ENCODE assay signal across 8 cellular contexts in genomic region chr15:59501531-59502113, GRCh38.
DNase-seq lines count a peak whose midpoint lies in the region; ATAC-seq and TF ChIP-seq lines count a peak whose summit lies in the region.

No MANE protein-coding gene starts in this region.

- ATAC-seq in stimulated activated effector memory CD8-positive, alpha-beta T cell treated with anti-CD3 and anti-CD28 coated beads, Interleukin-12 subunit alpha, Interleukin-12 subunit beta, amount 100 ng/mL, for 72 hours = no peak
- ATAC-seq in GM18909 (IDR thresholded peaks at IDR 0.05; ENCODE audit: poor library complexity, unreplicated experiment) = no peak

- peak; percentile 83 for TF ChIP-seq CTCF in retinal pigment epithelial cell (conservative IDR thresholded peaks at IDR 0.05; ENCODE audit: low read depth, low read length)

- DNase-seq in DMS 273 (lab: John Stamatoyannopoulos, UW; ENCODE audit: unreplicated experiment) = peak; percentile 42
- no peak for DNase-seq in DMS 273 treated with DMSO at 0.1 percent for 48 hours (lab: John Stamatoyannopoulos, UW)
- peak; percentile 58 for DNase-seq in HPDE6-E6E7 (ENCODE audit: extremely low spot score)
- DNase-seq in SK-N-DZ (ENCODE audit: low spot score) = peak; percentile 42
- peak; percentile 34 for DNase-seq in fibroblast of peridontal ligament (ENCODE audit: extremely low read depth)
- no peak for DNase-seq in retinal pigment epithelial cell (ENCODE audit: low read depth)
- DNase-seq in stimulated activated effector memory CD8-positive, alpha-beta T cell treated with anti-CD3 and anti-CD28 coated beads, Interleukin-12 subunit alpha, Interleukin-12 subunit beta, amount 100 ng/mL, for 72 hours (ENCODE audit: low spot score in 2 of 2) = no peak

- H3K4me1 Mint-ChIP-seq in stimulated activated effector memory CD8-positive, alpha-beta T cell treated with anti-CD3 and anti-CD28 coated beads, Interleukin-12 subunit alpha, Interleukin-12 subunit beta, amount 100 ng/mL, for 72 hours = no peaks in the 10 kb centered on the region

- no peak overlapping the region for H3K4me3 Mint-ChIP-seq in stimulated activated effector memory CD8-positive, alpha-beta T cell treated with anti-CD3 and anti-CD28 coated beads, Interleukin-12 subunit alpha, Interleukin-12 subunit beta, amount 100 ng/mL, for 72 hours

- H3K9me3 Mint-ChIP-seq in stimulated activated effector memory CD8-positive, alpha-beta T cell treated with anti-CD3 and anti-CD28 coated beads, Interleukin-12 subunit alpha, Interleukin-12 subunit beta, amount 100 ng/mL, for 72 hours = no peaks in the 10 kb centered on the region

- no peaks in the 10 kb centered on the region for H3K36me3 Mint-ChIP-seq in stimulated activated effector memory CD8-positive, alpha-beta T cell treated with anti-CD3 and anti-CD28 coated beads, Interleukin-12 subunit alpha, Interleukin-12 subunit beta, amount 100 ng/mL, for 72 hours

- H3K27ac Mint-ChIP-seq in stimulated activated effector memory CD8-positive, alpha-beta T cell treated with anti-CD3 and anti-CD28 coated beads, Interleukin-12 subunit alpha, Interleukin-12 subunit beta, amount 100 ng/mL, for 72 hours = no peak overlapping the region

- H3K4me3 ChIP-seq in retinal pigment epithelial cell (ENCODE audit: low read length) = no peak overlapping the region

Comparison
In these comparisons a context has a peak if more than half of its experiments do, and no peak if none do; other contexts are left out.
1. DNase-seq: peak in DMS 273 (single experiment), HPDE6-E6E7 (single experiment), SK-N-DZ (single experiment) and fibroblast of peridontal ligament (single experiment); none in DMS 273 treated with DMSO at 0.1 percent for 48 hours (single experiment), retinal pigment epithelial cell (single experiment) and stimulated activated effector memory CD8-positive, alpha-beta T cell treated with anti-CD3 and anti-CD28 coated beads, Interleukin-12 subunit alpha, Interleukin-12 subunit beta, amount 100 ng/mL, for 72 hours (0 of 2).